ENCODE assay signal across 8 cellular contexts in the genomic region with DNA sequence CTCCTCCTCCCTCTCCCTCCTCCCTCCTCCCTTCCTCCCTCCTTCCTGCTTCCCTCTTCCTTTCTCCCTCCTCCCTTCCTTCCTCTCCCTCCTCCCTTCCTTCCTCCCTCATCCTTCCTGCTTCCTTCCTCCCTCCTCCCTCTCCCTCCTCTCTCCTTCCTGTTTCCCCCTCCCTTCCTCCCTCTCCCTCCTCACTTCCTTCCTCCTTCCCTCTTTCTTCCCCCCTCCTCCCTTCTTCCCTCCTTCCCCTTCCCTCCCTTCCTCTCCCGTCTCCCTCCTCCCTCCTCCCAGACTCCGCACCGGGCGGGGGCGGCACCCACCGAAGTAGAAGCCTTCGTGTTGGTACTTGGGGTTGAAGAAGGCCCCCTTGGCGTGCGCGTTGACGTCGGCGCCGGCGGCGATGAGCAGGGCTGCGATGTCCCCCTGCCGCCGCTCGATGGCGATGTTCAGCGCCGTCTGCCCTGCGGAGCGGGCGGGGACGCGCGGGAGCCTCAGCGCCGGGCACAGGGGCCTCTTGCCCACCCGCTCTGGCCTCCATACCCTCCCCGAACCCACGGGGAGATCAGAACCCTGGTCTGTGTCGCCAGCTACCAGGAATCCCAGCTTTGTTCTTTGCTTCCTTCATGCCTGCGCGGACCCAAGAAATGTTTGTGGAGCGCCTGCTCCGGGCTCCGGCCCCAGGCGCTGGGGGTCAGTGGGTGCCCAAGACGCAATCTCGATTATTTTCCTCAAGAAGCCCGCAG. TPM values are rescaled to one million over a fixed set of nuclear protein-coding genes. Genes with fewer than 3 reads are reported as not detected.
A peak's percentile ranks its signal among the peaks of the same experiment; 100 is the strongest.
DNase-seq lines count a peak whose midpoint lies in the region; ATAC-seq, FAIRE-seq and TF ChIP-seq lines count a peak whose summit lies in the region.

No MANE protein-coding gene starts in this region.

- H3K9me3 ChIP-seq in K562 (replicated peaks; ENCODE audit: control insufficient read depth, insufficient read depth, low read depth, low read length) (no peaks in the 10 kb centered on the region), iPS-18a (ENCODE audit: control insufficient read depth, low read depth, low read length) (no peaks in the 10 kb centered on the region), sigmoid colon (no peaks in the 10 kb centered on the region)

- H3K9me1 ChIP-seq in K562 (ENCODE audit: control insufficient read depth, insufficient read depth, low read length), result no peaks in the 10 kb centered on the region

- FAIRE-seq in K562 (lab: Jason Lieb, UNC), result no peak

- peak overlapping the region; percentile 74 for H2AFZ ChIP-seq in K562 (ENCODE audit: low read depth, low read length)

- H3K27me3 ChIP-seq in K562 (ENCODE audit: control insufficient read depth in 2 of 2, insufficient read depth in 2 of 2, low read length in 2 of 2) (peaks cover 5 to 33% of the 10 kb centered on the region in 2 experiments; a peak in 4 of 5 replicates), iPS-18a (ENCODE audit: control insufficient read depth, insufficient read depth, low read length) (no peaks in the 10 kb centered on the region), sigmoid colon (peaks cover 2 to 30% (median 14%) of the 10 kb centered on the region in 3 donors)

- peak; percentile 58 for TF ChIP-seq CTCF in AG09319 (IDR thresholded peaks at IDR 0.05; ENCODE audit: low read depth, low read length)
- peak; percentile 71 for TF ChIP-seq CTCF in HFF-Myc (IDR thresholded peaks at IDR 0.05; ENCODE audit: low read depth, low read length, missing control alignments)
- TF ChIP-seq CTCF in K562 (IDR thresholded peaks at IDR 0.05 in 2 of 3, conservative IDR thresholded peaks at IDR 0.05 in 1 of 3; ENCODE audit: insufficient read depth in 2 of 3, low read depth in 1 of 3, low read length in 3 of 3), result peak; percentile 40 to 50 (median 40); a peak in 4 of 6 replicates
- peak in 2 of 4 experiments; percentile 33 to 37 for TF ChIP-seq CTCF in sigmoid colon (IDR thresholded peaks at IDR 0.05)

- H3K9ac ChIP-seq in K562 (ENCODE audit: insufficient read depth in 1 of 2, low read depth in 2 of 2, low read length in 2 of 2) (0 out of 4 replicates have a peak overlapping the region, but pooled peaks of 1 of the 2 experiments have one; percentile 35), iPS-18a (ENCODE audit: low read length) (peak overlapping the region; percentile 39)

- H3K36me3 ChIP-seq in K562 (ENCODE audit: control insufficient read depth, insufficient read depth, low read length) (no peaks in the 10 kb centered on the region), iPS-18a (ENCODE audit: control insufficient read depth, low read depth, low read length) (no peaks in the 10 kb centered on the region), sigmoid colon (no peaks in the 10 kb centered on the region)

- TF ChIP-seq POLR2A in K562 (conservative IDR thresholded peaks at IDR 0.05), result no peak
- no peak for TF ChIP-seq POLR2A in sigmoid colon (IDR thresholded peaks at IDR 0.05)

- CTCF ChIA-PET in K562 (lab: Yijun Ruan, JAX; ENCODE audit: low intra/inter-chr PET ratio), result no interaction called here

- H3K27ac ChIP-seq in K562 (ENCODE audit: extremely low read depth, low read depth, low read length) (no peak overlapping the region), iPS-18a (ENCODE audit: low read length) (no peak overlapping the region), sigmoid colon (peak overlapping the region; percentile 29 to 66 (median 48))

- no peak overlapping the region for H3K4me2 ChIP-seq in K562 (ENCODE audit: insufficient read depth, low read length)

- BruUV-seq in K562 (replicated peaks; lab: Mats Ljungman, UMichigan), result no TSS peak

- peak; percentile 31 for DNase-seq in AG09319 (ENCODE audit: extremely low read depth, low read depth)
- no peak for DNase-seq in HFF-Myc (ENCODE audit: extremely low read depth, low read depth)
- peak; percentile 26 for DNase-seq in T-helper 9 cell
- DNase-seq in K562 (ENCODE audit: extremely low read depth in 1 of 4, low spot score in 3 of 4), result peak; percentile 30 to 49 (median 42)
- DNase-seq in sigmoid colon, result no peak
- no peak for DNase-seq in NCI-H1048 (lab: John Stamatoyannopoulos, UW)

- peaks cover 0 to 8% of the 10 kb centered on the region in 2 experiments; a peak in 1 of 5 replicates for H3K4me1 ChIP-seq in K562 (replicated peaks in 1 of 2; ENCODE audit: control insufficient read depth in 2 of 2, insufficient read depth in 2 of 2, low read length in 2 of 2)
- H3K4me1 ChIP-seq in iPS-18a (ENCODE audit: control insufficient read depth, low read depth, low read length), result peaks cover 4% of the 10 kb centered on the region
- H3K4me1 ChIP-seq in sigmoid colon, result peaks cover 0 to 7% (median 4%) of the 10 kb centered on the region in 4 donors

- in situ Hi-C loops in K562 (cut with MboI), result no loop called here

- H3K79me2 ChIP-seq in K562 (ENCODE audit: control insufficient read depth, insufficient read depth, low read length), result no peaks in the 10 kb centered on the region

- 45% methylated on average over 11 of the region's 44 CpGs for WGBS in K562 (ENCODE audit: insufficient coverage, low coverage, missing lambda C conversion rate)
- 3 to 4% methylated on average over 44 of the region's 44 CpGs for WGBS in sigmoid colon, 2 donors

- POLR2A ChIA-PET in K562 (lab: Yijun Ruan, JAX), result no interaction called here

- TF ChIP-seq RAD21 in K562 (CRISPR knock-in tag; conservative IDR thresholded peaks at IDR 0.05 in 1 of 2, IDR thresholded peaks at IDR 0.05 in 1 of 2), result no peak

- no peaks in the 10 kb centered on the region for H4K20me1 ChIP-seq in K562 (replicated peaks; ENCODE audit: control insufficient read depth, insufficient read depth, low read length)

- H3K4me3 ChIP-seq in HFF-Myc (replicated peaks; ENCODE audit: low read depth, low read length) (peak overlapping the region; percentile 36), K562 (no peak overlapping the region), iPS-18a (ENCODE audit: low read length) (peak overlapping the region; percentile 66), sigmoid colon (peak overlapping the region in 3 of 4 donors; percentile 31 to 39 (median 35))

- peak; percentile 81 for ATAC-seq in K562
- ATAC-seq in HG03354 (IDR thresholded peaks at IDR 0.05; ENCODE audit: poor library complexity, severe bottlenecking, unreplicated experiment), result no peak

- intact Hi-C loops in K562 (cut with micrococcal nuclease), result no loop called here
- intact Hi-C loops in sigmoid colon (cut with DNase I), result loop anchor here (10.0 kb wide), 1 partner anchor 61 kb away; the partner anchor contains the start of genes ASPA and SPATA22

- TF ChIP-seq EP300 in K562 (IDR thresholded peaks at IDR 0.05; ENCODE audit: low read length) (no peak), sigmoid colon (IDR thresholded peaks at IDR 0.05) (no peak)

TF ChIP-seq in K562, 482 proteins besides CTCF, POLR2A, EP300 and RAD21 (continues in another document):
- TF ChIP-seq EGR1 (conservative IDR thresholded peaks at IDR 0.05) (peak; percentile 54), ATF1 (CRISPR knock-in tag; IDR thresholded peaks at IDR 0.05) (no peak), ATF1 (tag; IDR thresholded peaks at IDR 0.05) (peak; percentile 56), NRF1 (conservative IDR thresholded peaks at IDR 0.05 in 1 of 2, IDR thresholded peaks at IDR 0.05 in 1 of 2) (peak; percentile 64 to 71; a peak in 3 of 4 replicates), NFE2L1 (tag; IDR thresholded peaks at IDR 0.05; ENCODE audit: borderline replicate concordance, low read depth) (no peak), ZNF644 (tag; IDR thresholded peaks at IDR 0.05; ENCODE audit: low read depth) (no peak), ZNF224 (CRISPR knock-in tag; IDR thresholded peaks at IDR 0.05) (no peak)

RNA-seq across cellular contexts. Expression of gene TRPV3, which starts 22.2 kb away (rescaled TPM):
- total RNA-seq in K562 (2011; cell fraction: chromatin; rRNA removed; ENCODE audit: low replicate concordance), result 0.90 and 1.3 TPM in 2 replicates
- total RNA-seq in K562 (2011; cell fraction: nucleolus; rRNA removed), result 0.39 and 1.2 TPM in 2 replicates
- 0.69 and 0.73 TPM in 2 replicates for total RNA-seq in K562 (2011; cell fraction: nucleoplasm; rRNA removed)
- total RNA-seq in K562 (2014; rRNA removed) (0.09 TPM in 1 of 2 replicates, not detected in the other), K562 (2014; rRNA removed; fragmentation: Illumina TruSeq; extraction: Trizol) (0.07 and 0.10 TPM in 2 replicates), K562 (2015; rRNA removed; fragmentation: Illumina TruSeq; extraction: Trizol) (0.11 TPM in 2 replicates), K562 (2021) (0.11 and 0.18 TPM in 2 replicates), sigmoid colon (1 to 10 TPM in 1 of 4 donors, under 1 TPM in 3; 0.14 to 3.3 (median 0.26) TPM)
- polyA plus RNA-seq in K562 (2011; rRNA removed) (0.09 and 0.22 TPM in 2 replicates), K562 (2014; fragmentation: Illumina TruSeq; extraction: Trizol) (0.08 and 0.10 TPM in 2 replicates), K562 (2014; fragmentation: Nextera tagmentation; extraction: Ambion mirVana) (under 1 TPM in 1 of 2 experiments, not detected in 1; 0.03 TPM), K562 (2014; rRNA removed) (0.42 and 0.55 TPM in 2 replicates), sigmoid colon (1 to 10 TPM; 1.8 to 3.2 (median 3.1) TPM)
- 0.03 and 0.15 TPM in 2 replicates for polyA plus RNA-seq in K562 (2011; cell fraction: cytosol; rRNA removed)
- polyA plus RNA-seq in K562 (2011; cell fraction: nucleus; rRNA removed), result 0.32 and 0.55 TPM in 2 replicates
- 0.09 and 0.17 TPM in 2 replicates for polyA plus RNA-seq in K562 (2012)
- polyA minus RNA-seq in K562 (2011; rRNA and poly(A)+ RNA removed), result 0.25 and 0.36 TPM in 2 replicates
- polyA minus RNA-seq in K562 (2011; cell fraction: cytosol; rRNA and poly(A)+ RNA removed), result not detected in 2 replicates
- 0.27 and 0.44 TPM in 2 replicates for polyA minus RNA-seq in K562 (2011; cell fraction: nucleus; rRNA and poly(A)+ RNA removed)

RNA-seq across cellular contexts. Expression of gene ASPA, which starts 59.6 kb away (rescaled TPM):
- not detected in 2 replicates for total RNA-seq in K562 (2011; cell fraction: chromatin; rRNA removed; ENCODE audit: low replicate concordance)
- not detected in 2 replicates for total RNA-seq in K562 (2011; cell fraction: nucleolus; rRNA removed)
- not detected in 2 replicates for total RNA-seq in K562 (2011; cell fraction: nucleoplasm; rRNA removed)
- total RNA-seq in K562 (2014; rRNA removed) (not detected in 2 replicates), K562 (2014; rRNA removed; fragmentation: Illumina TruSeq; extraction: Trizol) (not detected in 2 replicates), K562 (2015; rRNA removed; fragmentation: Illumina TruSeq; extraction: Trizol) (not detected in 2 replicates), K562 (2021) (not detected in 2 replicates), sigmoid colon (1 to 10 TPM in 3 of 4 donors, under 1 TPM in 1; 0.95 to 8.0 (median 2.9) TPM)
- polyA plus RNA-seq in K562 (2011; rRNA removed) (not detected in 2 replicates), K562 (2014; fragmentation: Illumina TruSeq; extraction: Trizol) (not detected in 2 replicates), K562 (2014; fragmentation: Nextera tagmentation; extraction: Ambion mirVana) (not detected), K562 (2014; rRNA removed) (not detected in 2 replicates), sigmoid colon (1 to 10 TPM in 2 of 3 donors, under 1 TPM in 1; 0.69 to 1.8 (median 1.1) TPM)
- not detected in 2 replicates for polyA plus RNA-seq in K562 (2011; cell fraction: cytosol; rRNA removed)
- polyA plus RNA-seq in K562 (2011; cell fraction: nucleus; rRNA removed), result not detected in 2 replicates
- not detected in 2 replicates for polyA plus RNA-seq in K562 (2012)
- polyA minus RNA-seq in K562 (2011; rRNA and poly(A)+ RNA removed), result not detected in 2 replicates
- not detected in 2 replicates for polyA minus RNA-seq in K562 (2011; cell fraction: cytosol; rRNA and poly(A)+ RNA removed)
- polyA minus RNA-seq in K562 (2011; cell fraction: nucleus; rRNA and poly(A)+ RNA removed), result not detected in 2 replicates

Comparison
In these comparisons a context has a peak if more than half of its experiments do, and no peak if none do; other contexts are left out.
1. DNase-seq: peak in AG09319 (single experiment), T-helper 9 cell (single experiment) and K562 (4 of 4); none in HFF-Myc (single experiment), sigmoid colon (single experiment) and NCI-H1048 (single experiment).
2. H3K27ac ChIP-seq: peak in sigmoid colon (4 of 4); none in K562 (single experiment) and iPS-18a (single experiment).